Comparison of ENCODE assay signal across 8 cellular contexts in the genomic region with DNA sequence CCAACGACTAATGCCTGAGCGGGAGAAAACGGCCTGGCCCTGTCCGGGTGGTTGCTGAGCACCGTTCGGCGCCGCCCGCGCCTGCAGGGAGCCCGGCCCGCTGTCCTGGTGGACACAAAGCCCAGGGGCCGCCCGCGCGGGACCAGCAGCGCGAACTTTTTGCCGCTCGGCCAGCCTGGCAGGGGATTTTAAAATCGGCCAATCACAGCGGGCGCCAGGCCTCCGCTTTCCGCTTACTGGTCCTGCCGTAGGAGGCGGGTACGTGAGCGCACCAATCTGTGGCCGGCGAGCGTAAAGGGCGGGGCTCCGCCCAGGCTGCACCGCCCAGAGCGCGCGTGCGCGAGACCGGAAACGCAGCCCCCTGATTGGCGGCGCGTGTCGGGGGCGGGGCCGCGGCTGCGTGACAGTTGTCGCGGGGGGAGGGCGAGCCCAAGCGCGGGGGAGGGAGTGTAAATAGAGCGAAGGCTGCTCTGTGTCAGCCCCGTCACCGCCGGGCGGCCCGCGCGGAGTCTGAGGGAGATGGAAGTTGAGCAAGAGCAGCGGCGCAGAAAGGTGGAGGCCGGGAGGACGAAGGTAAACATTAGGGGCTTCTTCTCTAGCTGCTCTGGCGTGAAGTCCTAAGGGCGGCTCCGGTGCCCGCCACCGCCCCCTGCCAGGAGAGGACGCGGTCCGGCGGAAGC. TPM values are rescaled to one million over a fixed set of nuclear protein-coding genes. Genes with fewer than 3 reads are reported as not detected.
A peak's percentile ranks its signal among the peaks of the same experiment; 100 is the strongest.
DNase-seq lines count a peak whose midpoint lies in the region; ATAC-seq and TF ChIP-seq lines count a peak whose summit lies in the region.

A gene (minus strand): TSS at position 161 of the 680 bp plus-strand sequence. CDS start 1,132 bp downstream, outside the sequence.
A gene with protein sequence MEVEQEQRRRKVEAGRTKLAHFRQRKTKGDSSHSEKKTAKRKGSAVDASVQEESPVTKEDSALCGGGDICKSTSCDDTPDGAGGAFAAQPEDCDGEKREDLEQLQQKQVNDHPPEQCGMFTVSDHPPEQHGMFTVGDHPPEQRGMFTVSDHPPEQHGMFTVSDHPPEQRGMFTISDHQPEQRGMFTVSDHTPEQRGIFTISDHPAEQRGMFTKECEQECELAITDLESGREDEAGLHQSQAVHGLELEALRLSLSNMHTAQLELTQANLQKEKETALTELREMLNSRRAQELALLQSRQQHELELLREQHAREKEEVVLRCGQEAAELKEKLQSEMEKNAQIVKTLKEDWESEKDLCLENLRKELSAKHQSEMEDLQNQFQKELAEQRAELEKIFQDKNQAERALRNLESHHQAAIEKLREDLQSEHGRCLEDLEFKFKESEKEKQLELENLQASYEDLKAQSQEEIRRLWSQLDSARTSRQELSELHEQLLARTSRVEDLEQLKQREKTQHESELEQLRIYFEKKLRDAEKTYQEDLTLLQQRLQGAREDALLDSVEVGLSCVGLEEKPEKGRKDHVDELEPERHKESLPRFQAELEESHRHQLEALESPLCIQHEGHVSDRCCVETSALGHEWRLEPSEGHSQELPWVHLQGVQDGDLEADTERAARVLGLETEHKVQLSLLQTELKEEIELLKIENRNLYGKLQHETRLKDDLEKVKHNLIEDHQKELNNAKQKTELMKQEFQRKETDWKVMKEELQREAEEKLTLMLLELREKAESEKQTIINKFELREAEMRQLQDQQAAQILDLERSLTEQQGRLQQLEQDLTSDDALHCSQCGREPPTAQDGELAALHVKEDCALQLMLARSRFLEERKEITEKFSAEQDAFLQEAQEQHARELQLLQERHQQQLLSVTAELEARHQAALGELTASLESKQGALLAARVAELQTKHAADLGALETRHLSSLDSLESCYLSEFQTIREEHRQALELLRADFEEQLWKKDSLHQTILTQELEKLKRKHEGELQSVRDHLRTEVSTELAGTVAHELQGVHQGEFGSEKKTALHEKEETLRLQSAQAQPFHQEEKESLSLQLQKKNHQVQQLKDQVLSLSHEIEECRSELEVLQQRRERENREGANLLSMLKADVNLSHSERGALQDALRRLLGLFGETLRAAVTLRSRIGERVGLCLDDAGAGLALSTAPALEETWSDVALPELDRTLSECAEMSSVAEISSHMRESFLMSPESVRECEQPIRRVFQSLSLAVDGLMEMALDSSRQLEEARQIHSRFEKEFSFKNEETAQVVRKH (N-terminal part only) (plus strand): TSS at position 447 of the 680 bp plus-strand sequence. CDS start 73 bp downstream, at position 520.

- no peak for TF ChIP-seq CTCF in NB4 (IDR thresholded peaks at IDR 0.05; ENCODE audit: low read depth, low read length)
- peak; percentile 24 for TF ChIP-seq CTCF in neutrophil (IDR thresholded peaks at IDR 0.05)

- ATAC-seq in HG02571 (IDR thresholded peaks at IDR 0.05; ENCODE audit: unreplicated experiment) = peak; percentile 75

- H3K36me3 ChIP-seq in neutrophil = peaks cover 4% of the 10 kb centered on the region

- no peaks in the 10 kb centered on the region for H3K9me3 ChIP-seq in neutrophil

- H3K4me3 ChIP-seq in NB4 (ENCODE audit: low read depth, low read length) (peak within 1 kb of the TSS; percentile 83), neutrophil (ENCODE audit: low read depth in 1 of 2, low read length in 1 of 2) (peak within 1 kb of the TSS; percentile 96 to 100)

- H3K27me3 ChIP-seq in neutrophil = no peaks in the 10 kb centered on the region

- H3K4me1 ChIP-seq in neutrophil (ENCODE audit: control insufficient read depth in 1 of 2, insufficient read depth in 1 of 2, low read depth in 1 of 2, low read length in 1 of 2) = peaks cover 47 to 49% of the 10 kb centered on the region in 2 experiments

- DNase-seq in GM04504 (ENCODE audit: low read depth) (peak; percentile 95), NB4 (ENCODE audit: low read depth) (peak; percentile 97), SK-N-DZ (ENCODE audit: low spot score) (peak; percentile 96), germinal center (ENCODE audit: low spot score) (peak; percentile 99), substantia nigra (lab: John Stamatoyannopoulos, UW) (peak; percentile 78 to 98 (median 96))
- DNase-seq in activated naive CD4-positive, alpha-beta T cell treated with Interleukin-2 at 50 U/mL for 16 hours = peak; percentile 98

- H3K27ac ChIP-seq in neutrophil (peak within 1 kb of the TSS; percentile 94), substantia nigra (ENCODE audit: low read depth, low read length, poor library complexity, severe bottlenecking) (peak within 1 kb of the TSS; percentile 96)

- peak; percentile 62 for TF ChIP-seq POLR2A in NB4 (IDR thresholded peaks at IDR 0.05; ENCODE audit: extremely low read depth, insufficient read length)

RNA-seq across cellular contexts. Expression of the first gene that starts in this region (rescaled TPM):
- 30.6 and 33.3 TPM in 2 replicates for polyA plus RNA-seq in SK-N-DZ (2014; cell fraction: cytosol; rRNA removed)
- polyA plus RNA-seq in SK-N-DZ (2014; cell fraction: nucleus; rRNA removed) = 70.5 and 84.6 TPM in 2 replicates

RNA-seq across cellular contexts. Expression of the second gene that starts in this region (rescaled TPM):
- polyA plus RNA-seq in SK-N-DZ (2014; cell fraction: cytosol; rRNA removed) = 23.5 and 30.3 TPM in 2 replicates
- polyA plus RNA-seq in SK-N-DZ (2014; cell fraction: nucleus; rRNA removed) = 161 and 181 TPM in 2 replicates

Comparison
In these comparisons a context has a peak if more than half of its experiments do, and no peak if none do; other contexts are left out.
1. Peak in every context shown above with its lines: DNase-seq, ATAC-seq, H3K4me3 ChIP-seq and H3K27ac ChIP-seq.